ENCODE assay signal across 12 cellular contexts in genomic region chr11:88544656-88545280, GRCh38.
DNase-seq lines count a peak whose midpoint lies in the region; ATAC-seq, FAIRE-seq and TF ChIP-seq lines count a peak whose summit lies in the region.
"Had no signal": no experiment of that assay in that cellular context is flagged by ENCODE, and none has a peak within 500 bp of the region (broad histone marks: within the 10 kb centered on the region; RNA-seq: fewer than 3 reads in every experiment).

No MANE protein-coding gene starts in this region.

- H3K27me3 Mint-ChIP-seq in activated CD8-positive, alpha-beta T cell treated with anti-CD3 and anti-CD28 coated beads for 36 hours, result no peaks in the 10 kb centered on the region
- H3K27me3 Mint-ChIP-seq: stimulated activated memory B cell treated with anti-CD40 and anti-IgM and Interleukin-4, amounts not matched to agents 10 μg/mL and 1 μg/mL and 100 μg/mL, for 72 hours had no signal

- ATAC-seq in GM19328 (IDR thresholded peaks at IDR 0.05; ENCODE audit: unreplicated experiment), result peak; percentile 9
- peak; percentile 10 for ATAC-seq in HG03025 (IDR thresholded peaks at IDR 0.05; ENCODE audit: low FRiP score, unreplicated experiment)
- no peak for ATAC-seq in activated CD8-positive, alpha-beta T cell treated with anti-CD3 and anti-CD28 coated beads for 36 hours
- ATAC-seq in HG03342 (IDR thresholded peaks at IDR 0.05; ENCODE audit: unreplicated experiment), result no peak

- H3K4me3 Mint-ChIP-seq in activated CD8-positive, alpha-beta T cell treated with anti-CD3 and anti-CD28 coated beads for 36 hours, result no peak overlapping the region
- H3K4me3 Mint-ChIP-seq: neural progenitor cell had no signal

- no peaks in the 10 kb centered on the region for H3K36me3 Mint-ChIP-seq in activated CD8-positive, alpha-beta T cell treated with anti-CD3 and anti-CD28 coated beads for 36 hours (ENCODE audit: low read depth)
- H3K36me3 Mint-ChIP-seq: neural progenitor cell; stimulated activated memory B cell treated with anti-CD40 and anti-IgM and Interleukin-4, amounts not matched to agents 10 μg/mL and 1 μg/mL and 100 μg/mL, for 72 hours had no signal

- no peak overlapping the region for H3K4me3 ChIP-seq in AG10803 (ENCODE audit: low read length)
- H3K4me3 ChIP-seq: neural progenitor cell had no signal

- DNase-seq in AG10803 (ENCODE audit: low read depth), result peak; percentile 67
- no peak for DNase-seq in activated CD8-positive, alpha-beta T cell treated with anti-CD3 and anti-CD28 coated beads for 36 hours
- no peak for DNase-seq in midbrain (lab: John Stamatoyannopoulos, UW)
- DNase-seq in MV-4-11 (lab: John Stamatoyannopoulos, UW), result no peak
- no peak for DNase-seq in HTR-8/SVneo (ENCODE audit: insufficient read length, low spot score)
- DNase-seq: activated gamma-delta T cell, NCI-H446 treated with DMSO at 0.1 percent for 48 hours had no signal

- H3K4me1 Mint-ChIP-seq in activated CD8-positive, alpha-beta T cell treated with anti-CD3 and anti-CD28 coated beads for 36 hours (ENCODE audit: low read depth), result peaks cover 4% of the 10 kb centered on the region

- no peak for TF ChIP-seq CTCF in AG10803 (conservative IDR thresholded peaks at IDR 0.05; ENCODE audit: low read length)
- TF ChIP-seq CTCF in activated CD8-positive, alpha-beta T cell treated with anti-CD3 and anti-CD28 coated beads for 36 hours (IDR thresholded peaks at IDR 0.05), result peak; percentile 44

- H3K27ac Mint-ChIP-seq in activated CD8-positive, alpha-beta T cell treated with anti-CD3 and anti-CD28 coated beads for 36 hours, result no peak overlapping the region
- H3K27ac Mint-ChIP-seq: neural progenitor cell; stimulated activated memory B cell treated with anti-CD40 and anti-IgM and Interleukin-4, amounts not matched to agents 10 μg/mL and 1 μg/mL and 100 μg/mL, for 72 hours had no signal

- POLR2A ChIA-PET in activated CD8-positive, alpha-beta T cell treated with anti-CD3 and anti-CD28 coated beads for 36 hours (lab: Charles Lee), result no interaction called here

- no peak for FAIRE-seq in HTR-8/SVneo (lab: Jason Lieb, UNC)

- intact Hi-C loops in activated CD8-positive, alpha-beta T cell treated with anti-CD3 and anti-CD28 coated beads for 36 hours (cut with micrococcal nuclease), result loop anchor here (5.0 to 10.0 kb wide), 2 partner anchors 370 to 442 kb away; partner anchors contain the start of gene RAB38

- no peaks in the 10 kb centered on the region for H3K9me3 Mint-ChIP-seq in activated CD8-positive, alpha-beta T cell treated with anti-CD3 and anti-CD28 coated beads for 36 hours
- H3K9me3 Mint-ChIP-seq: neural progenitor cell; stimulated activated memory B cell treated with anti-CD40 and anti-IgM and Interleukin-4, amounts not matched to agents 10 μg/mL and 1 μg/mL and 100 μg/mL, for 72 hours had no signal

- CTCF ChIA-PET in activated CD8-positive, alpha-beta T cell treated with anti-CD3 and anti-CD28 coated beads for 36 hours (lab: Charles Lee), result interaction anchor here (0.9 to 9.0 kb wide), 7 partner anchors 113 to 532 kb away, joined by 3 to 84 read pairs (median 5); no protein-coding TSS in a partner anchor

Comparison
In these comparisons a context has a peak if more than half of its experiments do, and no peak if none do; other contexts are left out.
1. ATAC-seq: peak in GM19328 (single experiment) and HG03025 (single experiment); none in activated CD8-positive, alpha-beta T cell treated with anti-CD3 and anti-CD28 coated beads for 36 hours (single experiment) and HG03342 (single experiment).